Comparison of ENCODE assay signal across 1 cellular context in the genomic region with DNA sequence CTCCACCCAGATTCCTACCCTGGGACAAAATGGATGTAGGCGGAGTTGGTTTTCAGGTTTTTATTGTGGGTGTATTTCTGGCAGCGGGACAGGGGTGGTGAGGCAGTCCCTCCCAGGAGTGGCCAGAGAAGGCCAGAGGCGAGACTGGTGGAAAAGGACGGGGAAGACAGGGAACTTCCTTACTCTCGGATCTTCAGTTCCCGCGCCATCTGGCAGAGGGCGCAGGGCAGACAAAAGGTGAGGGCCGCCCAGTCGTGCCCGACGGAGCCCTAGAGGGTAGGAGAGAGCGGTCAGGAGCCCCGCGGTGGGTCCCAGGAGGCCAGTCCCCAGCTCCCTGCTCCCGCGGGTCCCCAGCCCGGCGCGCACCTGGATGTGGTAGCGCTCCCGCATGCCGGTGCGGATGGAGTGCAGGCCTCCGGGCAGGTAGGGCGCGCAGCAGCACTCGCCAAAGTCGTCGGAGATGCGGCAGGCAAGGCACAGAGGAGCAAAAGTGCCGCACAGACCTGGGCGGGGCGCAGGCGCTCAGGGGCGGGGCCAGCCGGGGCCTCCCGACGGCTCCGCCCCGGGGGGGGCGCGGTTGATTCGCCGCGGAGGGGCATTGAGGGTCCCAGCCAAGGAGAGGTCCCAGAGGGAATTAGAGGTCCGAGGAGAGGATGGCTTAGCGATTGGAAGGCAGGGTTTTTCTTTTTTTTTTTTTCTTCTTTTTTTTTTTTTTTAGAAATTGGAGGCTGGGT.
TF ChIP-seq lines count a peak whose summit lies in the region.

No MANE protein-coding gene starts in this region.

TF ChIP-seq in HepG2, 621 proteins besides CTCF, POLR2A, EP300 and RAD21 (continued from another document):
- TF ChIP-seq, protein P1, sequence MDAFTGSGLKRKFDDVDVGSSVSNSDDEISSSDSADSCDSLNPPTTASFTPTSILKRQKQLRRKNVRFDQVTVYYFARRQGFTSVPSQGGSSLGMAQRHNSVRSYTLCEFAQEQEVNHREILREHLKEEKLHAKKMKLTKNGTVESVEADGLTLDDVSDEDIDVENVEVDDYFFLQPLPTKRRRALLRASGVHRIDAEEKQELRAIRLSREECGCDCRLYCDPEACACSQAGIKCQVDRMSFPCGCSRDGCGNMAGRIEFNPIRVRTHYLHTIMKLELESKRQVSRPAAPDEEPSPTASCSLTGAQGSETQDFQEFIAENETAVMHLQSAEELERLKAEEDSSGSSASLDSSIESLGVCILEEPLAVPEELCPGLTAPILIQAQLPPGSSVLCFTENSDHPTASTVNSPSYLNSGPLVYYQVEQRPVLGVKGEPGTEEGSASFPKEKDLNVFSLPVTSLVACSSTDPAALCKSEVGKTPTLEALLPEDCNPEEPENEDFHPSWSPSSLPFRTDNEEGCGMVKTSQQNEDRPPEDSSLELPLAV (CRISPR knock-in tag; conservative IDR thresholded peaks at IDR 0.05; ENCODE audit: low read depth): no peak
- TF ChIP-seq, protein P2, sequence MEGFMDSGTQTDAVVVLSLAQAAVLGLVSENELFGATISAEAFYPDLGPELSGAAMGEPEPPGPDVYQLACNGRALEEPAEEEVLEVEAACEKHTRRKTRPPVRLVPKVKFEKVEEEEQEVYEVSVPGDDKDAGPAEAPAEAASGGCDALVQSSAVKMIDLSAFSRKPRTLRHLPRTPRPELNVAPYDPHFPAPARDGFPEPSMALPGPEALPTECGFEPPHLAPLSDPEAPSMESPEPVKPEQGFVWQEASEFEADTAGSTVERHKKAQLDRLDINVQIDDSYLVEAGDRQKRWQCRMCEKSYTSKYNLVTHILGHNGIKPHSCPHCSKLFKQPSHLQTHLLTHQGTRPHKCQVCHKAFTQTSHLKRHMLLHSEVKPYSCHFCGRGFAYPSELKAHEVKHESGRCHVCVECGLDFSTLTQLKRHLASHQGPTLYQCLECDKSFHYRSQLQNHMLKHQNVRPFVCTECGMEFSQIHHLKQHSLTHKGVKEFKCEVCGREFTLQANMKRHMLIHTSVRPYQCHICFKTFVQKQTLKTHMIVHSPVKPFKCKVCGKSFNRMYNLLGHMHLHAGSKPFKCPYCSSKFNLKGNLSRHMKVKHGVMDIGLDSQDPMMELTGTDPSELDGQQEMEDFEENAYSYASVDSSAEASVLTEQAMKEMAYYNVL (CRISPR knock-in tag; IDR thresholded peaks at IDR 0.05; ENCODE audit: borderline replicate concordance): no peak
- TF ChIP-seq REL (CRISPR knock-in tag; conservative IDR thresholded peaks at IDR 0.05) (no peak), AGO2 (optimal IDR thresholded peaks at IDR 0.05; ENCODE audit: low read depth, low read length) (no peak), ZNF782 (CRISPR knock-in tag; IDR thresholded peaks at IDR 0.05; ENCODE audit: borderline replicate concordance) (0 out of 2 replicates have a peak, but pooled peaks have one; percentile 41), ZFP36L2 (CRISPR knock-in tag; IDR thresholded peaks at IDR 0.05) (no peak), ISX (CRISPR knock-in tag; conservative IDR thresholded peaks at IDR 0.05) (no peak), HNRNPH1 (optimal IDR thresholded peaks at IDR 0.05; ENCODE audit: low read depth, low read length) (no peak), CAMTA2 (CRISPR knock-in tag; IDR thresholded peaks at IDR 0.05; ENCODE audit: borderline replicate concordance) (no peak), REXO4 (CRISPR knock-in tag; IDR thresholded peaks at IDR 0.05; ENCODE audit: borderline replicate concordance) (no peak), ZNF101 (CRISPR knock-in tag; IDR thresholded peaks at IDR 0.05; ENCODE audit: borderline replicate concordance, low read depth) (0 out of 2 replicates have a peak, but pooled peaks have one; percentile 45), RAD51 (IDR thresholded peaks at IDR 0.05; ENCODE audit: borderline replicate concordance) (no peak), ZNF761 (CRISPR knock-in tag; conservative IDR thresholded peaks at IDR 0.05) (no peak), PRMT3 (CRISPR knock-in tag; IDR thresholded peaks at IDR 0.05; ENCODE audit: borderline replicate concordance, low read depth) (no peak), ARID2 (CRISPR knock-in tag; IDR thresholded peaks at IDR 0.05; ENCODE audit: borderline replicate concordance) (no peak), JUNB (CRISPR knock-in tag; IDR thresholded peaks at IDR 0.05; ENCODE audit: borderline replicate concordance) (no peak), ONECUT2 (CRISPR knock-in tag; IDR thresholded peaks at IDR 0.05) (no peak), ZNF7 (CRISPR knock-in tag; IDR thresholded peaks at IDR 0.05) (no peak), ZNF781 (CRISPR knock-in tag; IDR thresholded peaks at IDR 0.05; ENCODE audit: borderline replicate concordance, not compliant biosample characterization) (no peak), ZFY (CRISPR knock-in tag; IDR thresholded peaks at IDR 0.05) (peak; percentile 44; the same call in 1 of the 2 replicates), CREB1 (IDR thresholded peaks at IDR 0.05) (no peak), CREB1 (CRISPR knock-in tag; IDR thresholded peaks at IDR 0.05) (no peak), U2AF1 (optimal IDR thresholded peaks at IDR 0.05; ENCODE audit: low read depth, low read length) (no peak), ZNF556 (CRISPR knock-in tag; IDR thresholded peaks at IDR 0.05; ENCODE audit: borderline replicate concordance) (peak; percentile 26; the same call in 1 of the 2 replicates), TBX2 (CRISPR knock-in tag; IDR thresholded peaks at IDR 0.05; ENCODE audit: borderline replicate concordance) (0 out of 2 replicates have a peak, but pooled peaks have one; percentile 31), CHCHD3 (CRISPR knock-in tag; IDR thresholded peaks at IDR 0.05) (no peak)
- TF ChIP-seq, protein P3, sequence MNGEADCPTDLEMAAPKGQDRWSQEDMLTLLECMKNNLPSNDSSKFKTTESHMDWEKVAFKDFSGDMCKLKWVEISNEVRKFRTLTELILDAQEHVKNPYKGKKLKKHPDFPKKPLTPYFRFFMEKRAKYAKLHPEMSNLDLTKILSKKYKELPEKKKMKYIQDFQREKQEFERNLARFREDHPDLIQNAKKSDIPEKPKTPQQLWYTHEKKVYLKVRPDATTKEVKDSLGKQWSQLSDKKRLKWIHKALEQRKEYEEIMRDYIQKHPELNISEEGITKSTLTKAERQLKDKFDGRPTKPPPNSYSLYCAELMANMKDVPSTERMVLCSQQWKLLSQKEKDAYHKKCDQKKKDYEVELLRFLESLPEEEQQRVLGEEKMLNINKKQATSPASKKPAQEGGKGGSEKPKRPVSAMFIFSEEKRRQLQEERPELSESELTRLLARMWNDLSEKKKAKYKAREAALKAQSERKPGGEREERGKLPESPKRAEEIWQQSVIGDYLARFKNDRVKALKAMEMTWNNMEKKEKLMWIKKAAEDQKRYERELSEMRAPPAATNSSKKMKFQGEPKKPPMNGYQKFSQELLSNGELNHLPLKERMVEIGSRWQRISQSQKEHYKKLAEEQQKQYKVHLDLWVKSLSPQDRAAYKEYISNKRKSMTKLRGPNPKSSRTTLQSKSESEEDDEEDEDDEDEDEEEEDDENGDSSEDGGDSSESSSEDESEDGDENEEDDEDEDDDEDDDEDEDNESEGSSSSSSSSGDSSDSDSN (CRISPR knock-in tag; IDR thresholded peaks at IDR 0.05): peak; percentile 66; the same call in 1 of the 2 replicates
- TF ChIP-seq, protein P4, sequence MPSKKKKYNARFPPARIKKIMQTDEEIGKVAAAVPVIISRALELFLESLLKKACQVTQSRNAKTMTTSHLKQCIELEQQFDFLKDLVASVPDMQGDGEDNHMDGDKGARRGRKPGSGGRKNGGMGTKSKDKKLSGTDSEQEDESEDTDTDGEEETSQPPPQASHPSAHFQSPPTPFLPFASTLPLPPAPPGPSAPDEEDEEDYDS (CRISPR knock-in tag; IDR thresholded peaks at IDR 0.05): no peak
- TF ChIP-seq, protein P5, sequence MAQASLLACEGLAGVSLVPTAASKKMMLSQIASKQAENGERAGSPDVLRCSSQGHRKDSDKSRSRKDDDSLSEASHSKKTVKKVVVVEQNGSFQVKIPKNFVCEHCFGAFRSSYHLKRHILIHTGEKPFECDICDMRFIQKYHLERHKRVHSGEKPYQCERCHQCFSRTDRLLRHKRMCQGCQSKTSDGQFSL (CRISPR knock-in tag; IDR thresholded peaks at IDR 0.05): no peak
- TF ChIP-seq, protein P6, sequence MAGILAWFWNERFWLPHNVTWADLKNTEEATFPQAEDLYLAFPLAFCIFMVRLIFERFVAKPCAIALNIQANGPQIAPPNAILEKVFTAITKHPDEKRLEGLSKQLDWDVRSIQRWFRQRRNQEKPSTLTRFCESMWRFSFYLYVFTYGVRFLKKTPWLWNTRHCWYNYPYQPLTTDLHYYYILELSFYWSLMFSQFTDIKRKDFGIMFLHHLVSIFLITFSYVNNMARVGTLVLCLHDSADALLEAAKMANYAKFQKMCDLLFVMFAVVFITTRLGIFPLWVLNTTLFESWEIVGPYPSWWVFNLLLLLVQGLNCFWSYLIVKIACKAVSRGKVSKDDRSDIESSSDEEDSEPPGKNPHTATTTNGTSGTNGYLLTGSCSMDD (CRISPR knock-in tag; IDR thresholded peaks at IDR 0.05): no peak
- TF ChIP-seq, protein P7, sequence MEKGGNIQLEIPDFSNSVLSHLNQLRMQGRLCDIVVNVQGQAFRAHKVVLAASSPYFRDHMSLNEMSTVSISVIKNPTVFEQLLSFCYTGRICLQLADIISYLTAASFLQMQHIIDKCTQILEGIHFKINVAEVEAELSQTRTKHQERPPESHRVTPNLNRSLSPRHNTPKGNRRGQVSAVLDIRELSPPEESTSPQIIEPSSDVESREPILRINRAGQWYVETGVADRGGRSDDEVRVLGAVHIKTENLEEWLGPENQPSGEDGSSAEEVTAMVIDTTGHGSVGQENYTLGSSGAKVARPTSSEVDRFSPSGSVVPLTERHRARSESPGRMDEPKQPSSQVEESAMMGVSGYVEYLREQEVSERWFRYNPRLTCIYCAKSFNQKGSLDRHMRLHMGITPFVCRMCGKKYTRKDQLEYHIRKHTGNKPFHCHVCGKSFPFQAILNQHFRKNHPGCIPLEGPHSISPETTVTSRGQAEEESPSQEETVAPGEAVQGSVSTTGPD (CRISPR knock-in tag; IDR thresholded peaks at IDR 0.05): no peak
- TF ChIP-seq, protein P8, sequence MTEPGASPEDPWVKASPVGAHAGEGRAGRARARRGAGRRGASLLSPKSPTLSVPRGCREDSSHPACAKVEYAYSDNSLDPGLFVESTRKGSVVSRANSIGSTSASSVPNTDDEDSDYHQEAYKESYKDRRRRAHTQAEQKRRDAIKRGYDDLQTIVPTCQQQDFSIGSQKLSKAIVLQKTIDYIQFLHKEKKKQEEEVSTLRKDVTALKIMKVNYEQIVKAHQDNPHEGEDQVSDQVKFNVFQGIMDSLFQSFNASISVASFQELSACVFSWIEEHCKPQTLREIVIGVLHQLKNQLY (CRISPR knock-in tag; IDR thresholded peaks at IDR 0.05): no peak
- TF ChIP-seq, protein P9, sequence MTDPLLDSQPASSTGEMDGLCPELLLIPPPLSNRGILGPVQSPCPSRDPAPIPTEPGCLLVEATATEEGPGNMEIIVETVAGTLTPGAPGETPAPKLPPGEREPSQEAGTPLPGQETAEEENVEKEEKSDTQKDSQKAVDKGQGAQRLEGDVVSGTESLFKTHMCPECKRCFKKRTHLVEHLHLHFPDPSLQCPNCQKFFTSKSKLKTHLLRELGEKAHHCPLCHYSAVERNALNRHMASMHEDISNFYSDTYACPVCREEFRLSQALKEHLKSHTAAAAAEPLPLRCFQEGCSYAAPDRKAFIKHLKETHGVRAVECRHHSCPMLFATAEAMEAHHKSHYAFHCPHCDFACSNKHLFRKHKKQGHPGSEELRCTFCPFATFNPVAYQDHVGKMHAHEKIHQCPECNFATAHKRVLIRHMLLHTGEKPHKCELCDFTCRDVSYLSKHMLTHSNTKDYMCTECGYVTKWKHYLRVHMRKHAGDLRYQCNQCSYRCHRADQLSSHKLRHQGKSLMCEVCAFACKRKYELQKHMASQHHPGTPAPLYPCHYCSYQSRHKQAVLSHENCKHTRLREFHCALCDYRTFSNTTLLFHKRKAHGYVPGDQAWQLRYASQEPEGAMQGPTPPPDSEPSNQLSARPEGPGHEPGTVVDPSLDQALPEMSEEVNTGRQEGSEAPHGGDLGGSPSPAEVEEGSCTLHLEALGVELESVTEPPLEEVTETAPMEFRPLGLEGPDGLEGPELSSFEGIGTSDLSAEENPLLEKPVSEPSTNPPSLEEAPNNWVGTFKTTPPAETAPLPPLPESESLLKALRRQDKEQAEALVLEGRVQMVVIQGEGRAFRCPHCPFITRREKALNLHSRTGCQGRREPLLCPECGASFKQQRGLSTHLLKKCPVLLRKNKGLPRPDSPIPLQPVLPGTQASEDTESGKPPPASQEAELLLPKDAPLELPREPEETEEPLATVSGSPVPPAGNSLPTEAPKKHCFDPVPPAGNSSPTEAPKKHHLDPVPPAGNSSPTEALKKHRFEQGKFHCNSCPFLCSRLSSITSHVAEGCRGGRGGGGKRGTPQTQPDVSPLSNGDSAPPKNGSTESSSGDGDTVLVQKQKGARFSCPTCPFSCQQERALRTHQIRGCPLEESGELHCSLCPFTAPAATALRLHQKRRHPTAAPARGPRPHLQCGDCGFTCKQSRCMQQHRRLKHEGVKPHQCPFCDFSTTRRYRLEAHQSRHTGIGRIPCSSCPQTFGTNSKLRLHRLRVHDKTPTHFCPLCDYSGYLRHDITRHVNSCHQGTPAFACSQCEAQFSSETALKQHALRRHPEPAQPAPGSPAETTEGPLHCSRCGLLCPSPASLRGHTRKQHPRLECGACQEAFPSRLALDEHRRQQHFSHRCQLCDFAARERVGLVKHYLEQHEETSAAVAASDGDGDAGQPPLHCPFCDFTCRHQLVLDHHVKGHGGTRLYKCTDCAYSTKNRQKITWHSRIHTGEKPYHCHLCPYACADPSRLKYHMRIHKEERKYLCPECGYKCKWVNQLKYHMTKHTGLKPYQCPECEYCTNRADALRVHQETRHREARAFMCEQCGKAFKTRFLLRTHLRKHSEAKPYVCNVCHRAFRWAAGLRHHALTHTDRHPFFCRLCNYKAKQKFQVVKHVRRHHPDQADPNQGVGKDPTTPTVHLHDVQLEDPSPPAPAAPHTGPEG (CRISPR knock-in tag; IDR thresholded peaks at IDR 0.05): no peak
- TF ChIP-seq, protein P10, sequence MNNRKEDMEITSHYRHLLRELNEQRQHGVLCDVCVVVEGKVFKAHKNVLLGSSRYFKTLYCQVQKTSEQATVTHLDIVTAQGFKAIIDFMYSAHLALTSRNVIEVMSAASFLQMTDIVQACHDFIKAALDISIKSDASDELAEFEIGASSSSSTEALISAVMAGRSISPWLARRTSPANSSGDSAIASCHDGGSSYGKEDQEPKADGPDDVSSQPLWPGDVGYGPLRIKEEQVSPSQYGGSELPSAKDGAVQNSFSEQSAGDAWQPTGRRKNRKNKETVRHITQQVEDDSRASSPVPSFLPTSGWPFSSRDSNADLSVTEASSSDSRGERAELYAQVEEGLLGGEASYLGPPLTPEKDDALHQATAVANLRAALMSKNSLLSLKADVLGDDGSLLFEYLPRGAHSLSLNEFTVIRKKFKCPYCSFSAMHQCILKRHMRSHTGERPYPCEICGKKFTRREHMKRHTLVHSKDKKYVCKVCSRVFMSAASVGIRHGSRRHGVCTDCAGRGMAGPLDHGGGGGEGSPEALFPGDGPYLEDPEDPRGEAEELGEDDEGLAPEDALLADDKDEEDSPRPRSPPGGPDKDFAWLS (CRISPR knock-in tag; IDR thresholded peaks at IDR 0.05; ENCODE audit: borderline replicate concordance): no peak
- TF ChIP-seq, protein P11, sequence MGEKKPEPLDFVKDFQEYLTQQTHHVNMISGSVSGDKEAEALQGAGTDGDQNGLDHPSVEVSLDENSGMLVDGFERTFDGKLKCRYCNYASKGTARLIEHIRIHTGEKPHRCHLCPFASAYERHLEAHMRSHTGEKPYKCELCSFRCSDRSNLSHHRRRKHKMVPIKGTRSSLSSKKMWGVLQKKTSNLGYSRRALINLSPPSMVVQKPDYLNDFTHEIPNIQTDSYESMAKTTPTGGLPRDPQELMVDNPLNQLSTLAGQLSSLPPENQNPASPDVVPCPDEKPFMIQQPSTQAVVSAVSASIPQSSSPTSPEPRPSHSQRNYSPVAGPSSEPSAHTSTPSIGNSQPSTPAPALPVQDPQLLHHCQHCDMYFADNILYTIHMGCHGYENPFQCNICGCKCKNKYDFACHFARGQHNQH (CRISPR knock-in tag; IDR thresholded peaks at IDR 0.05): no peak
